In the genomic region with DNA sequence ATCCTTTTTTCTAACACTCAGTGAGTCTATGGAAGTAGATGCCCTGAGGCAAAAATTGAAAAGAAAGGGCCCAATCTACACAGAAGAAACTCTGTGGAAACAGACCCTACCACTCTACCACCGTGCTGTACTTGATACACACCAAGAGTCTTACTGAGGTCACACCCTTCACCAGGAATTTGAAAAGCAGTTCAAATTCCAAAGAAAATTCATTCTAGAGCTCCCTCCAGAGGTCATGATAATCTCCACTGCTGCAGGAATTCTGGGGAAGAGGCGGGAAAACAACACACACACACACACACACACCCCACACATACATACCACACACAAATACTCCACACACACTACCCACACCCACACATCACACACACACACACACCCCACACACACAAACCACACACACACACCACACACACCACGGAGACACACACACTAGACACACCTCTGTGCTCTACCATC, we compare ENCODE assay signal across 9 cellular contexts.
DNase-seq lines count a peak whose midpoint lies in the region; ATAC-seq and TF ChIP-seq lines count a peak whose summit lies in the region.
"Had no signal": no experiment of that assay in that cellular context is flagged by ENCODE, and none has a peak within 500 bp of the region (broad histone marks: within the 10 kb centered on the region; RNA-seq: fewer than 3 reads in every experiment).

No MANE protein-coding gene starts in this region.

- H3K9ac ChIP-seq in trophoblast cell (ENCODE audit: low read length), result no peak overlapping the region

- H3K18ac ChIP-seq in trophoblast cell (ENCODE audit: low read length), result no peak overlapping the region

- no peak overlapping the region for H2AK5ac ChIP-seq in trophoblast cell (ENCODE audit: low read length)

- H3K4me3 Mint-ChIP-seq in activated naive CD4-positive, alpha-beta T cell treated with anti-CD3 and anti-CD28 coated beads for 36 hours, result no peak overlapping the region

- H4K12ac ChIP-seq in trophoblast cell (ENCODE audit: low read depth, low read length), result no peak overlapping the region

- peak; percentile 72 for TF ChIP-seq CTCF in foreskin keratinocyte (conservative IDR thresholded peaks at IDR 0.05)

- no peak overlapping the region for H2BK5ac ChIP-seq in trophoblast cell (ENCODE audit: low read depth, low read length, poor library complexity)

- H3K4me1 ChIP-seq in foreskin keratinocyte (peaks cover 6% of the 10 kb centered on the region), trophoblast cell (ENCODE audit: control insufficient read depth in 1 of 2, insufficient read depth in 2 of 2, low read length in 2 of 2) (no peaks in the 10 kb centered on the region)

- no peak overlapping the region for H3K27ac Mint-ChIP-seq in activated naive CD4-positive, alpha-beta T cell treated with anti-CD3 and anti-CD28 coated beads for 36 hours

- no peak overlapping the region for H4K8ac ChIP-seq in trophoblast cell (ENCODE audit: low read depth, low read length)

- no peaks in the 10 kb centered on the region for H3K79me1 ChIP-seq in trophoblast cell (ENCODE audit: low read length)

- no peaks in the 10 kb centered on the region for H3K9me3 ChIP-seq in trophoblast cell (ENCODE audit: insufficient read depth, low read depth, low read length)

- no peaks in the 10 kb centered on the region for H3K4me1 Mint-ChIP-seq in activated naive CD4-positive, alpha-beta T cell treated with anti-CD3 and anti-CD28 coated beads for 36 hours (ENCODE audit: low read depth)

- H2BK12ac ChIP-seq in trophoblast cell (ENCODE audit: low read length), result peak overlapping the region; percentile 2

- CTCF ChIA-PET in activated naive CD4-positive, alpha-beta T cell treated with anti-CD3 and anti-CD28 coated beads for 36 hours (lab: Charles Lee), result interaction anchor here (0.7 kb wide), 1 partner anchor 178 kb away, joined by 3 read pairs; no protein-coding TSS in a partner anchor

- H3K4me2 ChIP-seq in trophoblast cell (ENCODE audit: low read length), result no peak overlapping the region

- H3K27me3 ChIP-seq in foreskin keratinocyte (no peaks in the 10 kb centered on the region), trophoblast cell (ENCODE audit: insufficient read depth, low read length) (no peaks in the 10 kb centered on the region)

- intact Hi-C loops in activated naive CD4-positive, alpha-beta T cell treated with anti-CD3 and anti-CD28 coated beads for 36 hours (cut with micrococcal nuclease), result no loop called here

- no CpG with 5 or more reads among the region's 3 CpGs for WGBS in trophoblast cell (ENCODE audit: extremely low coverage, insufficient coverage, insufficient read length)

- H2BK120ac ChIP-seq in trophoblast cell (ENCODE audit: insufficient read depth, low read length, poor library complexity), result no peak overlapping the region

- no peaks in the 10 kb centered on the region for H3K9me3 Mint-ChIP-seq in activated naive CD4-positive, alpha-beta T cell treated with anti-CD3 and anti-CD28 coated beads for 36 hours

- DNase-seq in ELR (ENCODE audit: low read depth) (peak; percentile 68), RKO (ENCODE audit: low spot score) (peak; percentile 5), foreskin keratinocyte (peak in 1 of 2 donors; percentile 52), trophoblast cell (peak in 1 of 2 donors; percentile 39), NOMO-1 (lab: John Stamatoyannopoulos, UW; ENCODE audit: unreplicated experiment in 2 of 2) (no peak)
- no peak for DNase-seq in activated naive CD4-positive, alpha-beta T cell treated with anti-CD3 and anti-CD28 coated beads for 36 hours
- no peak for DNase-seq in activated effector memory CD4-positive, alpha-beta T cell treated with anti-CD3 and anti-CD28 coated beads, Interleukin-2, amount 50 U/mL, for 16 hours
- DNase-seq: stimulated activated CD4-positive, alpha-beta T cell treated with anti-CD3 and anti-CD28 coated beads, Interleukin-2, amount 100 ng/mL, for 24 hours had no signal

- no peaks in the 10 kb centered on the region for H3K36me3 Mint-ChIP-seq in activated naive CD4-positive, alpha-beta T cell treated with anti-CD3 and anti-CD28 coated beads for 36 hours (ENCODE audit: low read depth)

- ATAC-seq in foreskin keratinocyte (peak; percentile 67), HG03439 (IDR thresholded peaks at IDR 0.05; ENCODE audit: unreplicated experiment) (no peak)

- no peak overlapping the region for H3K14ac ChIP-seq in trophoblast cell (ENCODE audit: low read length)

- H3K4ac ChIP-seq in trophoblast cell (ENCODE audit: low read depth, low read length), result no peak overlapping the region

- H3K23ac ChIP-seq in trophoblast cell (ENCODE audit: low read length), result no peak overlapping the region

- no peak overlapping the region for H3K4me3 ChIP-seq in trophoblast cell (ENCODE audit: low read depth, low read length)

- no peak overlapping the region for H4K91ac ChIP-seq in trophoblast cell (ENCODE audit: low read depth, low read length)

- H2AFZ ChIP-seq in trophoblast cell (ENCODE audit: insufficient read depth, low read length, poor library complexity), result no peak overlapping the region

- H3K27ac ChIP-seq in foreskin keratinocyte (no peak overlapping the region), trophoblast cell (ENCODE audit: low read depth, low read length) (no peak overlapping the region)

- H3K36me3 ChIP-seq in trophoblast cell (ENCODE audit: control insufficient read depth in 1 of 2, insufficient read depth in 2 of 2, low read length in 2 of 2), result no peaks in the 10 kb centered on the region

- H3K79me2 ChIP-seq in trophoblast cell (ENCODE audit: control insufficient read depth, insufficient read depth, low read length, poor library complexity), result no peaks in the 10 kb centered on the region

- no peaks in the 10 kb centered on the region for H3K27me3 Mint-ChIP-seq in activated naive CD4-positive, alpha-beta T cell treated with anti-CD3 and anti-CD28 coated beads for 36 hours (ENCODE audit: low read depth)

Comparison
In these comparisons a context has a peak if more than half of its experiments do, and no peak if none do; other contexts are left out.
1. DNase-seq: peak in ELR (single experiment) and RKO (single experiment); none in NOMO-1 (0 of 2), activated naive CD4-positive, alpha-beta T cell treated with anti-CD3 and anti-CD28 coated beads for 36 hours (single experiment) and activated effector memory CD4-positive, alpha-beta T cell treated with anti-CD3 and anti-CD28 coated beads, Interleukin-2, amount 50 U/mL, for 16 hours (single experiment).